ENCODE assay signal across 11 cellular contexts in genomic region chr12:11360205-11360883, GRCh38. TPM values are rescaled to one million over a fixed set of nuclear protein-coding genes. Genes with fewer than 3 reads are reported as not detected.
"Had no signal": no experiment of that assay in that cellular context is flagged by ENCODE, and none has a peak within 500 bp of the region (broad histone marks: within the 10 kb centered on the region; RNA-seq: fewer than 3 reads in every experiment).

No MANE protein-coding gene starts in this region.

RNA-seq across cellular contexts. Expression of gene PRB2, which starts 35.0 kb away (rescaled TPM):
- total RNA-seq: activated CD4-positive, alpha-beta memory T cell treated with anti-CD3 and anti-CD28 coated beads, Interleukin-2, amount 10 ng/mL, durations not matched to agents 7 days and 5 days; colonic mucosa; glomerular endothelial cell; kidney; liver; natural killer cell; skeletal muscle tissue; subcutaneous adipose tissue; WTC11 had no signal
- polyA plus RNA-seq: adipose tissue, liver had no signal

RNA-seq across cellular contexts. Expression of gene PRB4, which starts 50.1 kb away (rescaled TPM):
- total RNA-seq: activated CD4-positive, alpha-beta memory T cell treated with anti-CD3 and anti-CD28 coated beads, Interleukin-2, amount 10 ng/mL, durations not matched to agents 7 days and 5 days; colonic mucosa; glomerular endothelial cell; hepatocyte; kidney; liver; natural killer cell; skeletal muscle tissue; subcutaneous adipose tissue; WTC11 had no signal
- polyA plus RNA-seq: adipose tissue, hepatocyte, liver had no signal
